27 cellular contexts compared by ENCODE assay signal in genomic region chr12:132496270-132496669, GRCh38. TPM values are rescaled to one million over a fixed set of nuclear protein-coding genes. Genes with fewer than 3 reads are reported as not detected.
DNase-seq lines count a peak whose midpoint lies in the region; ATAC-seq, FAIRE-seq and TF ChIP-seq lines count a peak whose summit lies in the region.
"Had no signal": no experiment of that assay in that cellular context is flagged by ENCODE, and none has a peak within 500 bp of the region (broad histone marks: within the 10 kb centered on the region; RNA-seq: fewer than 3 reads in every experiment).

No MANE protein-coding gene starts in this region.

- H3K9me1 ChIP-seq in K562 (ENCODE audit: control insufficient read depth, insufficient read depth, low read length) = peaks cover 30% of the 10 kb centered on the region

- H3K27ac ChIP-seq in K562 (ENCODE audit: extremely low read depth, low read depth, low read length) = no peak overlapping the region
- H3K27ac ChIP-seq in aorta (ENCODE audit: low read depth in 1 of 2, low read length in 2 of 2) = no peak overlapping the region
- H3K27ac ChIP-seq: coronary artery, foreskin keratinocyte, neutrophil, SJCRH30 had no signal

- no peak for FAIRE-seq in K562 (lab: Jason Lieb, UNC)
- FAIRE-seq: D721Med had no signal

- DNase-seq in activated T-cell treated with anti-CD3 and anti-CD28 coated beads, Interleukin-2, amount 50 U/mL, for 24 hours = no peak
- no peak for DNase-seq in activated T-cell treated with anti-CD3 and anti-CD28 coated beads for 4 hours
- DNase-seq in K562 (ENCODE audit: extremely low read depth in 1 of 4, low spot score in 3 of 4) = no peak
- DNase-seq in neural crest cell (ENCODE audit: low read depth, low spot score) = no peak
- no peak for DNase-seq in left colon
- DNase-seq in aorta = no peak
- DNase-seq: activated CD8-positive, alpha-beta memory T cell treated with anti-CD3 and anti-CD28 coated beads, Interleukin-2, amount 10 ng/mL, durations not matched to agents 7 days and 5 days; activated naive CD4-positive, alpha-beta T cell treated with Interleukin-2 at 50 U/mL for 16 hours; amygdala; endodermal cell; foreskin keratinocyte; H9; left cardiac atrium; mammary epithelial cell; NCI-H1105; NCI-H2029; NCI-H2227 treated with DMSO at 0.1 percent for 48 hours; T-helper 1 cell had no signal

- TF ChIP-seq EP300 in K562 (IDR thresholded peaks at IDR 0.05; ENCODE audit: low read length) = no peak

- H3K9me3 Mint-ChIP-seq in activated T-cell treated with anti-CD3 and anti-CD28 coated beads, Interleukin-2, amount 50 U/mL, for 24 hours = no peaks in the 10 kb centered on the region
- H3K9me3 Mint-ChIP-seq in neural crest cell = no peaks in the 10 kb centered on the region
- H3K9me3 Mint-ChIP-seq: endodermal cell; H9; stimulated activated naive CD8-positive, alpha-beta T cell treated with anti-CD3 and anti-CD28 coated beads, Interleukin-15, Interleukin-2, amounts not matched to agents 100 ng/mL and 50 ng/mL, for 24 hours had no signal

- H2AFZ ChIP-seq in K562 (ENCODE audit: low read depth, low read length) = no peak overlapping the region

- no peak for TF ChIP-seq RAD21 in K562 (CRISPR knock-in tag; conservative IDR thresholded peaks at IDR 0.05 in 1 of 2, IDR thresholded peaks at IDR 0.05 in 1 of 2)

- ATAC-seq in K562 (no peak), SK-N-SH treated with all-trans-retinoic acid at 6 μM for 48 hours (no peak), left colon (no peak), aorta (ENCODE audit: low FRiP score) (no peak), HG02852 (IDR thresholded peaks at IDR 0.05; ENCODE audit: unreplicated experiment) (no peak)
- ATAC-seq: activated CD8-positive, alpha-beta memory T cell treated with anti-CD3 and anti-CD28 coated beads, Interleukin-2, amount 10 ng/mL, durations not matched to agents 7 days and 5 days; esophagus mucosa; foreskin keratinocyte; left cardiac atrium had no signal

- POLR2A ChIA-PET in K562 (lab: Yijun Ruan, JAX) = interaction anchor here (2.6 kb wide), 1 partner anchor 8 kb away, joined by 10 read pairs; no protein-coding TSS in a partner anchor

- in situ Hi-C loops in K562 (cut with MboI) = no loop called here

- H3K79me2 ChIP-seq in K562 (ENCODE audit: control insufficient read depth, insufficient read depth, low read length) = peaks cover 100% of the 10 kb centered on the region

- CTCF ChIA-PET in K562 (lab: Yijun Ruan, JAX; ENCODE audit: low intra/inter-chr PET ratio) = no interaction called here

- 85% methylated on average over 14 of the region's 14 CpGs for WGBS in K562 (ENCODE audit: insufficient coverage, low coverage, missing lambda C conversion rate)
- 83 to 88% methylated on average over 14 of the region's 14 CpGs for WGBS in aorta, 2 donors

- peak overlapping the region in 1 of 2 experiments; percentile 88; a peak in 2 of 4 replicates for H3K9ac ChIP-seq in K562 (ENCODE audit: insufficient read depth in 1 of 2, low read depth in 2 of 2, low read length in 2 of 2)

- peaks cover 20% of the 10 kb centered on the region for H3K36me3 Mint-ChIP-seq in activated T-cell treated with anti-CD3 and anti-CD28 coated beads, Interleukin-2, amount 50 U/mL, for 24 hours (ENCODE audit: low read depth)
- no peaks in the 10 kb centered on the region for H3K36me3 Mint-ChIP-seq in neural crest cell (ENCODE audit: low read depth)
- H3K36me3 Mint-ChIP-seq: activated CD8-positive, alpha-beta memory T cell treated with anti-CD3 and anti-CD28 coated beads, Interleukin-2, amount 10 ng/mL, durations not matched to agents 7 days and 5 days had no signal

- TF ChIP-seq CTCF in K562 (IDR thresholded peaks at IDR 0.05 in 2 of 3, conservative IDR thresholded peaks at IDR 0.05 in 1 of 3; ENCODE audit: insufficient read depth in 2 of 3, low read depth in 1 of 3, low read length in 3 of 3) = no peak
- TF ChIP-seq CTCF in neural crest cell (conservative IDR thresholded peaks at IDR 0.05) = no peak

- H4K20me1 ChIP-seq in K562 (replicated peaks; ENCODE audit: control insufficient read depth, insufficient read depth, low read length) = peaks cover 95% of the 10 kb centered on the region

- BruUV-seq in K562 (replicated peaks; lab: Mats Ljungman, UMichigan) = no TSS peak

- peak overlapping the region; percentile 67 for H3K27ac Mint-ChIP-seq in activated T-cell treated with anti-CD3 and anti-CD28 coated beads, Interleukin-2, amount 50 U/mL, for 24 hours
- H3K27ac Mint-ChIP-seq in neural crest cell (ENCODE audit: unreplicated experiment) = peak overlapping the region; percentile 75
- H3K27ac Mint-ChIP-seq: activated CD8-positive, alpha-beta memory T cell treated with anti-CD3 and anti-CD28 coated beads, Interleukin-2, amount 10 ng/mL, durations not matched to agents 7 days and 5 days; B cell; endodermal cell; stimulated activated naive CD8-positive, alpha-beta T cell treated with anti-CD3 and anti-CD28 coated beads, Interleukin-15, Interleukin-2, amounts not matched to agents 100 ng/mL and 50 ng/mL, for 24 hours had no signal

- no peaks in the 10 kb centered on the region for H3K27me3 Mint-ChIP-seq in activated T-cell treated with anti-CD3 and anti-CD28 coated beads, Interleukin-2, amount 50 U/mL, for 24 hours
- H3K27me3 Mint-ChIP-seq in neural crest cell (ENCODE audit: low read depth) = no peaks in the 10 kb centered on the region
- H3K27me3 Mint-ChIP-seq: activated CD8-positive, alpha-beta memory T cell treated with anti-CD3 and anti-CD28 coated beads, Interleukin-2, amount 10 ng/mL, durations not matched to agents 7 days and 5 days; B cell; stimulated activated naive CD8-positive, alpha-beta T cell treated with anti-CD3 and anti-CD28 coated beads, Interleukin-15, Interleukin-2, amounts not matched to agents 100 ng/mL and 50 ng/mL, for 24 hours had no signal

- H3K36me3 ChIP-seq in K562 (ENCODE audit: control insufficient read depth, insufficient read depth, low read length) (peaks cover 32% of the 10 kb centered on the region; the same call in 2 of the 3 replicates), aorta (ENCODE audit: control insufficient read depth in 1 of 2, insufficient read depth in 2 of 2, low read length in 1 of 2) (no peaks in the 10 kb centered on the region)
- H3K36me3 ChIP-seq: neutrophil, SJCRH30 had no signal

- no peak overlapping the region for H3K4me3 Mint-ChIP-seq in activated T-cell treated with anti-CD3 and anti-CD28 coated beads, Interleukin-2, amount 50 U/mL, for 24 hours
- peak overlapping the region; percentile 75 for H3K4me3 Mint-ChIP-seq in neural crest cell
- H3K4me3 Mint-ChIP-seq: activated CD8-positive, alpha-beta memory T cell treated with anti-CD3 and anti-CD28 coated beads, Interleukin-2, amount 10 ng/mL, durations not matched to agents 7 days and 5 days; B cell; endodermal cell; H9; stimulated activated naive CD8-positive, alpha-beta T cell treated with anti-CD3 and anti-CD28 coated beads, Interleukin-15, Interleukin-2, amounts not matched to agents 100 ng/mL and 50 ng/mL, for 24 hours had no signal

- peaks cover 79% of the 10 kb centered on the region for H3K4me1 Mint-ChIP-seq in activated T-cell treated with anti-CD3 and anti-CD28 coated beads, Interleukin-2, amount 50 U/mL, for 24 hours (ENCODE audit: low read depth)
- H3K4me1 Mint-ChIP-seq in neural crest cell = peaks cover 20% of the 10 kb centered on the region

- H3K4me1 ChIP-seq in K562 (replicated peaks in 1 of 2; ENCODE audit: control insufficient read depth in 2 of 2, insufficient read depth in 2 of 2, low read length in 2 of 2) (peaks cover 39 to 100% of the 10 kb centered on the region in 2 experiments; a peak in 4 of 5 replicates), aorta (ENCODE audit: control insufficient read depth in 1 of 2, insufficient read depth in 2 of 2, low read length in 2 of 2) (peaks cover 0 to 2% of the 10 kb centered on the region in 2 donors)

- H3K27me3 ChIP-seq in K562 (ENCODE audit: control insufficient read depth in 2 of 2, insufficient read depth in 2 of 2, low read length in 2 of 2) (no peaks in the 10 kb centered on the region), aorta (ENCODE audit: control insufficient read depth in 1 of 2, insufficient read depth in 2 of 2, low read length in 1 of 2) (no peaks in the 10 kb centered on the region)
- H3K27me3 ChIP-seq: foreskin keratinocyte, SJCRH30 had no signal

- H3K4me3 ChIP-seq in K562 = no peak overlapping the region
- no peak overlapping the region for H3K4me3 ChIP-seq in aorta (ENCODE audit: low read length in 2 of 2)
- H3K4me3 ChIP-seq: coronary artery, SJCRH30 had no signal

- H3K9me3 ChIP-seq in K562 (replicated peaks; ENCODE audit: control insufficient read depth, insufficient read depth, low read depth, low read length) (no peaks in the 10 kb centered on the region), aorta (ENCODE audit: control insufficient read depth, low read length) (no peaks in the 10 kb centered on the region)
- H3K9me3 ChIP-seq: neutrophil, SJCRH30 had no signal

- TF ChIP-seq POLR2A in K562 (conservative IDR thresholded peaks at IDR 0.05) = no peak

- H3K4me2 ChIP-seq in K562 (ENCODE audit: insufficient read depth, low read length) = no peak overlapping the region

- intact Hi-C loops in K562 (cut with micrococcal nuclease) (no loop called here), left colon (cut with DNase I, micrococcal nuclease) (no loop called here), aorta (cut with DNase I) (loop anchor here in 1 of 2 donors (10.0 kb wide), 1 partner anchor 99 kb away; no protein-coding TSS in a partner anchor)

TF ChIP-seq in SK-N-SH treated with all-trans-retinoic acid at 6 μM for 48 hours, 23 proteins besides CTCF, POLR2A, EP300 and RAD21 (continues in another document):
- TF ChIP-seq CSDC2 (CRISPR knock-in tag; IDR thresholded peaks at IDR 0.05) (no peak), OSR1 (CRISPR knock-in tag; IDR thresholded peaks at IDR 0.05) (no peak)

RNA-seq across cellular contexts. Expression of gene FBRSL1, which starts 6.3 kb away (rescaled TPM):
- 25.5 and 41.9 TPM in 2 replicates for total RNA-seq in K562 (2011; cell fraction: chromatin; rRNA removed; ENCODE audit: low replicate concordance)
- 25.0 and 40.7 TPM in 2 replicates for total RNA-seq in K562 (2011; cell fraction: nucleolus; rRNA removed)
- total RNA-seq in K562 (2011; cell fraction: nucleoplasm; rRNA removed) = 23.3 and 28.3 TPM in 2 replicates
- total RNA-seq in K562 (2014; rRNA removed) (21.7 and 24.6 TPM in 2 replicates), K562 (2014; rRNA removed; fragmentation: Illumina TruSeq; extraction: Trizol) (1.1 and 1.3 TPM in 2 replicates), K562 (2015; rRNA removed; fragmentation: Illumina TruSeq; extraction: Trizol) (7.3 and 12.9 TPM in 2 replicates), K562 (2021) (112 and 129 TPM in 2 replicates), neural crest cell (118 and 121 TPM in 2 replicates), left colon (10 to 100 TPM; 63.1 to 82.6 TPM), aorta (10 to 100 TPM; 49.0 to 51.0 TPM)
- polyA plus RNA-seq in K562 (2011; rRNA removed) (1.9 and 4.3 TPM in 2 replicates), K562 (2014; fragmentation: Illumina TruSeq; extraction: Trizol) (29.3 and 35.8 TPM in 2 replicates), K562 (2014; fragmentation: Nextera tagmentation; extraction: Ambion mirVana) (under 1 TPM; 0.24 to 0.29 TPM), K562 (2014; rRNA removed) (27.4 and 32.3 TPM in 2 replicates), aorta (10 to 100 TPM in 1 of 2 donors, 1 to 10 TPM in 1; 6.4 to 25.0 TPM)
- 3.7 and 13.3 TPM in 2 replicates for polyA plus RNA-seq in K562 (2011; cell fraction: cytosol; rRNA removed)
- polyA plus RNA-seq in K562 (2011; cell fraction: nucleus; rRNA removed) = 16.7 and 51.7 TPM in 2 replicates
- polyA plus RNA-seq in K562 (2012) = 41.9 and 54.8 TPM in 2 replicates
- polyA minus RNA-seq in K562 (2011; rRNA and poly(A)+ RNA removed) = 0.81 and 1.8 TPM in 2 replicates
- polyA minus RNA-seq in K562 (2011; cell fraction: cytosol; rRNA and poly(A)+ RNA removed) = 21.0 and 29.9 TPM in 2 replicates
- polyA minus RNA-seq in K562 (2011; cell fraction: nucleus; rRNA and poly(A)+ RNA removed) = 9.0 and 9.3 TPM in 2 replicates
